15 cellular contexts compared by ENCODE assay signal in the genomic region with DNA sequence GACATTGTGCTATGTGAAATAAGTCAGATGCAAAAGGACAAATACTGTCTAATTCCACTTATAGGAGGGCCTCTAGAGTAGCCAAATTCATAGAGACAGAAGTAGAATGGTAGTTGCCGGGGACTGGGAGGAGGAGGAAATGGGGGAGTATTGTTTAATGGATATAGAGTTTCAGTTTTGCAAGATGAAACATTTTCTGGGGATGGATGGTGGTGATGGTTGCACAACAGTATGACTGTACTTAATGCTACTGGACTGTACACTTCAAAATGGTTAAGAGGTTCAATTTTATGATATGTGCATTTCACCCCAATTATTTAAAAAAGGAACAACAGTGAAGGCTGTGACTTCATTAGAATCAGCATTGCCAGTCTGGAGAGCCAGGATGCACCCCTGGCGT.
DNase-seq lines count a peak whose midpoint lies in the region; ATAC-seq and TF ChIP-seq lines count a peak whose summit lies in the region.
"Had no signal": no experiment of that assay in that cellular context is flagged by ENCODE, and none has a peak within 500 bp of the region (broad histone marks: within the 10 kb centered on the region; RNA-seq: fewer than 3 reads in every experiment).

No MANE protein-coding gene starts in this region.

- H3K4me3 ChIP-seq in SJCRH30 (no peak overlapping the region), fibroblast of mammary gland (ENCODE audit: control insufficient read depth, low read depth, low read length) (no peak overlapping the region)
- H3K4me3 ChIP-seq: esophagus squamous epithelium, left lung had no signal

- H3K27ac ChIP-seq in SJCRH30: peak overlapping the region; percentile 98
- H3K27ac ChIP-seq: esophagus squamous epithelium, left lung had no signal

- peak; percentile 85 for DNase-seq in LHCN-M2 (ENCODE audit: low read depth)
- no peak for DNase-seq in SJCRH30
- DNase-seq in fibroblast of mammary gland (ENCODE audit: low read depth): peak; percentile 81
- peak; percentile 69 for DNase-seq in stromal cell of bone marrow (ENCODE audit: low read depth)
- DNase-seq: activated naive CD4-positive, alpha-beta T cell treated with anti-CD3 and anti-CD28 coated beads, Interleukin-2, amount 50 U/mL, for 16 hours; activated T-cell treated with anti-CD3 and anti-CD28 coated beads, Interleukin-2, amount 50 U/mL, for 24 hours; esophagus squamous epithelium; left lung; NCI-H146; SK-N-SH; trophoblast cell had no signal

- no peaks in the 10 kb centered on the region for H3K27me3 ChIP-seq in SJCRH30
- H3K27me3 ChIP-seq: esophagus squamous epithelium, left lung had no signal

- H3K9me3 ChIP-seq in SJCRH30 (replicated peaks): no peaks in the 10 kb centered on the region
- H3K9me3 ChIP-seq: esophagus squamous epithelium, left lung, SK-N-SH had no signal

- H3K36me3 ChIP-seq in SJCRH30: no peaks in the 10 kb centered on the region
- H3K36me3 ChIP-seq: esophagus squamous epithelium, left lung had no signal

- peaks cover 53% of the 10 kb centered on the region for H3K4me1 ChIP-seq in SJCRH30
- H3K4me1 ChIP-seq: left lung had no signal

- ATAC-seq in HG03520 (IDR thresholded peaks at IDR 0.05; ENCODE audit: unreplicated experiment) (no peak), GM19035 (IDR thresholded peaks at IDR 0.05; ENCODE audit: unreplicated experiment) (no peak), HG02938 (IDR thresholded peaks at IDR 0.05; ENCODE audit: unreplicated experiment) (no peak)
- ATAC-seq: left lung; stimulated activated memory B cell treated with anti-CD40 and anti-IgM and Interleukin-4, amounts not matched to agents 10 μg/mL and 1 μg/mL and 100 μg/mL, for 72 hours had no signal

- no peak for TF ChIP-seq CTCF in fibroblast of mammary gland (conservative IDR thresholded peaks at IDR 0.05; ENCODE audit: control insufficient read depth, insufficient read depth, low read depth, low read length)

Comparison
In these comparisons a context has a peak if more than half of its experiments do, and no peak if none do; other contexts are left out.
1. DNase-seq: peak in LHCN-M2 (single experiment), fibroblast of mammary gland (single experiment) and stromal cell of bone marrow (single experiment); none in SJCRH30 (0 of 2).